Comparison of ENCODE assay signal across 9 cellular contexts in genomic region chr11:68470304-68470811, GRCh38. TPM values are rescaled to one million over a fixed set of nuclear protein-coding genes. Genes with fewer than 3 reads are reported as not detected.
DNase-seq lines count a peak whose midpoint lies in the region; ATAC-seq and TF ChIP-seq lines count a peak whose summit lies in the region.
"Had no signal": no experiment of that assay in that cellular context is flagged by ENCODE, and none has a peak within 500 bp of the region (broad histone marks: within the 10 kb centered on the region; RNA-seq: fewer than 3 reads in every experiment).

No MANE protein-coding gene starts in this region.

- TF ChIP-seq CTCF in heart right ventricle (IDR thresholded peaks at IDR 0.05), result no peak

- H3K27me3 Mint-ChIP-seq in activated naive CD4-positive, alpha-beta T cell treated with anti-CD3 and anti-CD28 coated beads for 36 hours (ENCODE audit: low read depth), result no peaks in the 10 kb centered on the region
- H3K27me3 Mint-ChIP-seq in T-helper 17 cell, result no peaks in the 10 kb centered on the region
- no peaks in the 10 kb centered on the region for H3K27me3 Mint-ChIP-seq in stimulated activated memory B cell treated with anti-CD40 and anti-IgM and Interleukin-4, amounts not matched to agents 10 μg/mL and 1 μg/mL and 100 μg/mL, for 72 hours

- H3K36me3 ChIP-seq in heart right ventricle, result no peaks in the 10 kb centered on the region
- H3K36me3 ChIP-seq: pancreas had no signal

- H3K4me3 Mint-ChIP-seq in activated naive CD4-positive, alpha-beta T cell treated with anti-CD3 and anti-CD28 coated beads for 36 hours, result no peak overlapping the region
- H3K4me3 Mint-ChIP-seq in T-helper 17 cell, result peak overlapping the region; percentile 89
- H3K4me3 Mint-ChIP-seq in stimulated activated memory B cell treated with anti-CD40 and anti-IgM and Interleukin-4, amounts not matched to agents 10 μg/mL and 1 μg/mL and 100 μg/mL, for 72 hours, result peak overlapping the region; percentile 6

- intact Hi-C loops in activated naive CD4-positive, alpha-beta T cell treated with anti-CD3 and anti-CD28 coated beads for 36 hours (cut with micrococcal nuclease), result no loop called here
- intact Hi-C loops in heart right ventricle (cut with DNase I), result loop anchor here in 1 of 10 donors (10.0 kb wide), 1 partner anchor 124 kb away; no protein-coding TSS in a partner anchor

- 67 to 74% methylated on average over 4 of the region's 4 CpGs for whole genome bisulfite sequencing in heart right ventricle, 2 donors

- H3K4me3 ChIP-seq in heart right ventricle, result no peak overlapping the region
- H3K4me3 ChIP-seq: pancreas had no signal

- H3K27me3 ChIP-seq in heart right ventricle, result no peaks in the 10 kb centered on the region
- H3K27me3 ChIP-seq: pancreas had no signal

- peaks cover 36% of the 10 kb centered on the region for H3K36me3 Mint-ChIP-seq in activated naive CD4-positive, alpha-beta T cell treated with anti-CD3 and anti-CD28 coated beads for 36 hours (ENCODE audit: low read depth)
- peaks cover 5% of the 10 kb centered on the region for H3K36me3 Mint-ChIP-seq in T-helper 17 cell (ENCODE audit: low read depth)
- H3K36me3 Mint-ChIP-seq in stimulated activated memory B cell treated with anti-CD40 and anti-IgM and Interleukin-4, amounts not matched to agents 10 μg/mL and 1 μg/mL and 100 μg/mL, for 72 hours, result peaks cover 36% of the 10 kb centered on the region

- no peaks in the 10 kb centered on the region for H3K9me3 ChIP-seq in T-helper 17 cell (ENCODE audit: control insufficient read depth, low read length, poor library complexity, severe bottlenecking)
- no peaks in the 10 kb centered on the region for H3K9me3 ChIP-seq in heart right ventricle
- H3K9me3 ChIP-seq: pancreas had no signal

- peak overlapping the region; percentile 90 for H3K27ac Mint-ChIP-seq in activated naive CD4-positive, alpha-beta T cell treated with anti-CD3 and anti-CD28 coated beads for 36 hours
- peak overlapping the region; percentile 74 for H3K27ac Mint-ChIP-seq in T-helper 17 cell
- peak overlapping the region; percentile 58 for H3K27ac Mint-ChIP-seq in stimulated activated memory B cell treated with anti-CD40 and anti-IgM and Interleukin-4, amounts not matched to agents 10 μg/mL and 1 μg/mL and 100 μg/mL, for 72 hours

- H3K4me1 ChIP-seq in heart right ventricle, result peaks cover 11 to 94% (median 88%) of the 10 kb centered on the region in 9 donors

- CTCF ChIA-PET in activated naive CD4-positive, alpha-beta T cell treated with anti-CD3 and anti-CD28 coated beads for 36 hours (lab: Charles Lee), result no interaction called here

- peaks cover 81% of the 10 kb centered on the region for H3K4me1 Mint-ChIP-seq in activated naive CD4-positive, alpha-beta T cell treated with anti-CD3 and anti-CD28 coated beads for 36 hours (ENCODE audit: low read depth)
- peaks cover 77% of the 10 kb centered on the region for H3K4me1 Mint-ChIP-seq in T-helper 17 cell
- peaks cover 84% of the 10 kb centered on the region for H3K4me1 Mint-ChIP-seq in stimulated activated memory B cell treated with anti-CD40 and anti-IgM and Interleukin-4, amounts not matched to agents 10 μg/mL and 1 μg/mL and 100 μg/mL, for 72 hours

- H3K27ac ChIP-seq in heart right ventricle, result peak overlapping the region in 1 of 10 donors; percentile 24

- no peak for ATAC-seq in T-helper 17 cell
- peak in 6 of 8 donors; percentile 27 to 78 (median 52) for ATAC-seq in heart right ventricle
- no peak for ATAC-seq in stimulated activated memory B cell treated with anti-CD40 and anti-IgM and Interleukin-4, amounts not matched to agents 10 μg/mL and 1 μg/mL and 100 μg/mL, for 72 hours

- no peak for DNase-seq in activated naive CD4-positive, alpha-beta T cell treated with anti-CD3 and anti-CD28 coated beads for 36 hours
- no peak for DNase-seq in activated naive CD4-positive, alpha-beta T cell treated with Interleukin-2 at 50 U/mL for 16 hours
- DNase-seq in T-helper 17 cell (no peak), heart right ventricle (no peak), globus pallidus (ENCODE audit: low spot score) (no peak), NK-92 (lab: John Stamatoyannopoulos, UW; ENCODE audit: unreplicated experiment) (no peak), NCI-H1694 treated with DMSO at 0.1 percent for 48 hours (lab: John Stamatoyannopoulos, UW) (no peak)
- DNase-seq: pancreas had no signal

- H3K9me3 Mint-ChIP-seq in activated naive CD4-positive, alpha-beta T cell treated with anti-CD3 and anti-CD28 coated beads for 36 hours, result peaks cover 1% of the 10 kb centered on the region
- no peaks in the 10 kb centered on the region for H3K9me3 Mint-ChIP-seq in stimulated activated memory B cell treated with anti-CD40 and anti-IgM and Interleukin-4, amounts not matched to agents 10 μg/mL and 1 μg/mL and 100 μg/mL, for 72 hours

RNA-seq across cellular contexts. Expression of gene PPP6R3, which starts 9.8 kb away (rescaled TPM):
- 10 to 100 TPM; 84.7 to 87.0 TPM for total RNA-seq in activated naive CD4-positive, alpha-beta T cell treated with anti-CD3 and anti-CD28 coated beads for 36 hours
- 100 to 1,000 TPM; 134 to 136 TPM for total RNA-seq in T-helper 17 cell
- 10 to 100 TPM; 75.8 to 98.1 (median 83.6) TPM for total RNA-seq in heart right ventricle
- 10 to 100 TPM; 18.4 to 35.3 TPM for polyA plus RNA-seq in heart right ventricle

Comparison
In these comparisons a context has a peak if more than half of its experiments do, and no peak if none do; other contexts are left out.
1. ATAC-seq: peak in heart right ventricle (6 of 8); none in T-helper 17 cell (single experiment) and stimulated activated memory B cell treated with anti-CD40 and anti-IgM and Interleukin-4, amounts not matched to agents 10 μg/mL and 1 μg/mL and 100 μg/mL, for 72 hours (single experiment).
2. Peak in every context shown above with its lines, with median percentiles within 50 percentile points of each other: H3K27ac Mint-ChIP-seq.